In the genomic region with DNA sequence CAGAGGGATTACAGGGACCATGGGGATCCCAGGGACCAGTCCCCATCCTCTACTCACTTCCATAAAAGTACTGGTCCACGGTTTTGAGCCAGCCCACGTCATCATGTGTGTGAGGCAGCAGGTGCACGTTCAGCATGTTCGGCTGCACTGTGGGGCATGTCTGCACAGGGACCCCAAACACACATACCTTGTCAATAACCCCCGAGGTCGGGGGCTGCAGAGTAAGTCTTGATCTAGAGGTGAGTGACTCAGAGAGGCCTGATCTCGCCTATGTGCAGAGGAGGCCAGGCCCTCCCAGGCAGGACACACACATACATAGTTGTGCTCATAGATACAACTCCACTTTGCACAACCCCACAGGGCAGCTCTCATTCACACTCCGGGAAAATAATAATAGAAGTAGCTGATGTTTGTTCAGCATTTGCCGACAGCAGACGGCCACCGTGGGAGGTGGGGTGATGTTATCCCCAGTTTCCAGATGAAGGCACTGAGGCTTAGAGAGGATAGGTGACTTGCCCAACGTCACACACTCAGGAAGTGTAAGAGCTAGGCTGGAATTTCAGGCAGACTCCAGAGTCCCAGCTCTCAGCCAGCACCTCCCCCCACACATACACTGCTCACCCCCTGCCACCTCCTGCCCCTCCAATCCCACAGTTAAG, we compare ENCODE assay signal across 8 cellular contexts. TPM values are rescaled to one million over a fixed set of nuclear protein-coding genes. Genes with fewer than 3 reads are reported as not detected.
DNase-seq lines count a peak whose midpoint lies in the region; ATAC-seq, FAIRE-seq and TF ChIP-seq lines count a peak whose summit lies in the region.

No MANE protein-coding gene starts in this region.

- no peaks in the 10 kb centered on the region for H3K27me3 Mint-ChIP-seq in progenitor cell of endocrine pancreas

- H3K27ac ChIP-seq in RWPE1: peak overlapping the region; percentile 87

- POLR2A ChIA-PET in RWPE1 (lab: Yijun Ruan, JAX; ENCODE audit: low non-redundant PET): interaction anchor here (0.6 kb wide), 1 partner anchor 17 kb away, joined by 4 read pairs; no protein-coding TSS in a partner anchor

- H3K27ac Mint-ChIP-seq in progenitor cell of endocrine pancreas: peak overlapping the region; percentile 91

- FAIRE-seq in GM12892 (lab: Jason Lieb, UNC): peak; percentile 53

- H3K4me3 ChIP-seq in epithelial cell of proximal tubule (ENCODE audit: low read depth, low read length): peak overlapping the region; percentile 94

- DNase-seq in GM12892 (ENCODE audit: insufficient read length) (no peak), RWPE1 (ENCODE audit: low spot score) (no peak), epithelial cell of proximal tubule (ENCODE audit: low read depth) (no peak), progenitor cell of endocrine pancreas (ENCODE audit: low spot score, unreplicated experiment) (no peak), GM13976 (ENCODE audit: low spot score) (no peak), OCI-M2 (lab: John Stamatoyannopoulos, UW; ENCODE audit: unreplicated experiment) (no peak), occipital lobe (lab: John Stamatoyannopoulos, UW) (no peak), left lobe of liver (ENCODE audit: low spot score) (no peak)

- in situ Hi-C loops in GM13976 (cut with MboI; ENCODE audit: low sequenced_read_pairs, unreplicated experiment): no loop called here

- no peak for ATAC-seq in left lobe of liver

- no peak for TF ChIP-seq CTCF in RWPE1 (conservative IDR thresholded peaks at IDR 0.05; ENCODE audit: low read depth)
- no peak for TF ChIP-seq CTCF in epithelial cell of proximal tubule (conservative IDR thresholded peaks at IDR 0.05; ENCODE audit: low read depth, low read length)
- no peak for TF ChIP-seq CTCF in progenitor cell of endocrine pancreas (IDR thresholded peaks at IDR 0.05; ENCODE audit: unreplicated experiment)
- TF ChIP-seq CTCF in GM13976 (IDR thresholded peaks at IDR 0.05; ENCODE audit: borderline replicate concordance, control extremely low read depth, extremely low read depth, insufficient read depth, missing control alignments): no peak

- no peak for TF ChIP-seq POLR2A in GM12892 (IDR thresholded peaks at IDR 0.05; ENCODE audit: low read depth, low read length)

- H3K4me3 Mint-ChIP-seq in progenitor cell of endocrine pancreas (ENCODE audit: low read depth): peak overlapping the region; percentile 94

- CTCF ChIA-PET in RWPE1 (lab: Yijun Ruan, JAX): interaction anchor here (0.7 kb wide), 1 partner anchor 26 kb away, joined by 3 read pairs; no protein-coding TSS in a partner anchor

- H3K9me3 Mint-ChIP-seq in progenitor cell of endocrine pancreas (ENCODE audit: low read depth): no peaks in the 10 kb centered on the region

- H3K4me1 Mint-ChIP-seq in progenitor cell of endocrine pancreas (ENCODE audit: low read depth): peaks cover 25% of the 10 kb centered on the region

- H3K36me3 Mint-ChIP-seq in progenitor cell of endocrine pancreas (ENCODE audit: insufficient read depth): peaks cover 5% of the 10 kb centered on the region

RNA-seq across cellular contexts. Expression of a gene that starts 0.8 kb away (rescaled TPM):
- 74.6 TPM for polyA plus RNA-seq in GM12892 (2012; ENCODE audit: missing spikeins)
- total RNA-seq in epithelial cell of proximal tubule: 41.7 and 64.2 TPM in 2 replicates
- total RNA-seq in progenitor cell of endocrine pancreas: 115 and 120 TPM in 2 replicates
- total RNA-seq in occipital lobe: 17.2 TPM
- total RNA-seq in left lobe of liver: 54.8 TPM

RNA-seq across cellular contexts. Expression of a gene that starts 0.8 kb away (rescaled TPM):
- polyA plus RNA-seq in GM12892 (2012; ENCODE audit: missing spikeins): 7.8 TPM
- total RNA-seq in epithelial cell of proximal tubule: 3.6 and 10.8 TPM in 2 replicates
- total RNA-seq in progenitor cell of endocrine pancreas: 16.3 and 17.2 TPM in 2 replicates
- 10.3 TPM for total RNA-seq in occipital lobe
- total RNA-seq in left lobe of liver: 3.8 TPM

RNA-seq across cellular contexts. Expression of a gene that starts 15.9 kb away (rescaled TPM):
- polyA plus RNA-seq in GM12892 (2012; ENCODE audit: missing spikeins): 71.1 TPM
- total RNA-seq in epithelial cell of proximal tubule (108 and 134 TPM in 2 replicates), progenitor cell of endocrine pancreas (92.0 and 106 TPM in 2 replicates), occipital lobe (79.7 TPM), left lobe of liver (41.6 TPM)

RNA-seq across cellular contexts. Expression of a gene that starts 22.0 kb away (rescaled TPM):
- polyA plus RNA-seq in GM12892 (2012; ENCODE audit: missing spikeins): 0.95 TPM
- total RNA-seq in epithelial cell of proximal tubule (not detected in 2 replicates), progenitor cell of endocrine pancreas (not detected in 2 replicates), occipital lobe (not detected), left lobe of liver (not detected)

RNA-seq across cellular contexts. Expression of a gene that starts 30.7 kb away (rescaled TPM):
- 3.7 TPM for polyA plus RNA-seq in GM12892 (2012; ENCODE audit: missing spikeins)
- total RNA-seq in epithelial cell of proximal tubule (18.5 and 21.3 TPM in 2 replicates), progenitor cell of endocrine pancreas (14.6 and 15.1 TPM in 2 replicates), occipital lobe (6.4 TPM), left lobe of liver (3.3 TPM)
